In genomic region chr7:128704909-128705308, GRCh38 we compare ENCODE assay signal across 28 cellular contexts. TPM values are rescaled to one million over a fixed set of nuclear protein-coding genes. Genes with fewer than 3 reads are reported as not detected.
"Had no signal": no experiment of that assay in that cellular context is flagged by ENCODE, and none has a peak within 500 bp of the region (broad histone marks: within the 10 kb centered on the region; RNA-seq: fewer than 3 reads in every experiment).

No MANE protein-coding gene starts in this region.

- H3K27me3 ChIP-seq: upper lobe of right lung had no signal

- H3K4me2 ChIP-seq: smooth muscle cell had no signal

- H3K4me1 ChIP-seq: pancreas, prostate gland, stomach, suprapubic skin, tibial artery, upper lobe of right lung had no signal

- FAIRE-seq: bronchial epithelial cell, colon, endometrium, frontal cortex, kidney, pancreas had no signal

- H3K9me3 Mint-ChIP-seq: activated naive CD4-positive, alpha-beta T cell treated with anti-CD3 and anti-CD28 coated beads, Interleukin-2, amount 50 U/mL, for 72 hours; activated T-cell treated with anti-CD3 and anti-CD28 coated beads, Interleukin-2, amount 50 U/mL, for 72 hours; naive thymus-derived CD8-positive, alpha-beta T cell; neural crest cell; T-helper 2 cell treated with Interferon-gamma antibody and Interleukin-4, amounts not matched to agents 5 μg/mL and 100 μg/mL, for 36 hours had no signal

- H3K27ac ChIP-seq: pancreas, prostate gland, stomach, suprapubic skin, tibial artery, upper lobe of right lung had no signal

- ATAC-seq: activated CD4-positive, alpha-beta T cell treated with anti-CD3 and anti-CD28 coated beads for 36 hours; activated naive CD4-positive, alpha-beta T cell treated with anti-CD3 and anti-CD28 coated beads, Interleukin-2, amount 50 U/mL, for 72 hours; activated T-cell treated with anti-CD3 and anti-CD28 coated beads, Interleukin-2, amount 50 U/mL, for 72 hours; left colon; naive thymus-derived CD8-positive, alpha-beta T cell; pancreas; stimulated activated naive B cell treated with anti-CD40 and anti-IgM and Interleukin-4, amounts not matched to agents 10 μg/mL and 1 μg/mL and 100 μg/mL, for 72 hours; upper lobe of right lung had no signal

- H3K36me3 Mint-ChIP-seq: activated naive CD4-positive, alpha-beta T cell treated with anti-CD3 and anti-CD28 coated beads, Interleukin-2, amount 50 U/mL, for 72 hours; naive thymus-derived CD8-positive, alpha-beta T cell; stimulated activated naive B cell treated with anti-CD40 and anti-IgM and Interleukin-4, amounts not matched to agents 10 μg/mL and 1 μg/mL and 100 μg/mL, for 72 hours had no signal

- H3K4me3 ChIP-seq: pancreas, prostate gland, smooth muscle cell, stomach, suprapubic skin, tibial artery, upper lobe of right lung had no signal

- H3K36me3 ChIP-seq: pancreas, prostate gland, stomach, suprapubic skin, tibial artery, upper lobe of right lung had no signal

- H3K27ac Mint-ChIP-seq: activated CD4-positive, alpha-beta T cell treated with anti-CD3 and anti-CD28 coated beads for 36 hours; activated naive CD4-positive, alpha-beta T cell treated with anti-CD3 and anti-CD28 coated beads, Interleukin-2, amount 50 U/mL, for 72 hours; activated T-cell treated with anti-CD3 and anti-CD28 coated beads, Interleukin-2, amount 50 U/mL, for 72 hours; stimulated activated naive B cell treated with anti-CD40 and anti-IgM and Interleukin-4, amounts not matched to agents 10 μg/mL and 1 μg/mL and 100 μg/mL, for 72 hours; T-helper 2 cell treated with Interferon-gamma antibody and Interleukin-4, amounts not matched to agents 5 μg/mL and 100 μg/mL, for 36 hours had no signal

- DNase-seq: activated CD4-positive, alpha-beta T cell treated with anti-CD3 and anti-CD28 coated beads for 36 hours; activated CD4-positive, CD25-positive, alpha-beta regulatory T cell; activated naive CD4-positive, alpha-beta T cell; activated T-cell treated with anti-CD3 and anti-CD28 coated beads for 4 hours; activated T-cell treated with anti-CD3 and anti-CD28 coated beads, Interleukin-2, amount 50 U/mL, for 72 hours; effector CD8-positive, alpha-beta T cell; kidney; left colon; midbrain; naive thymus-derived CD8-positive, alpha-beta T cell; pancreas; retina; stimulated activated CD4-positive, alpha-beta T cell treated with anti-CD3 and anti-CD28 coated beads, Interleukin-1b, Interleukin-23, amount 100 ng/mL, for 48 hours; stimulated activated naive B cell treated with anti-CD40 and anti-IgM and Interleukin-4, amounts not matched to agents 10 μg/mL and 1 μg/mL and 100 μg/mL, for 72 hours; stomach; tibial artery; upper lobe of right lung had no signal

- H3K9me3 ChIP-seq: pancreas, prostate gland, stomach, suprapubic skin, tibial artery, upper lobe of right lung had no signal

- H3K4me3 Mint-ChIP-seq: activated CD4-positive, alpha-beta T cell treated with anti-CD3 and anti-CD28 coated beads for 36 hours; activated T-cell treated with anti-CD3 and anti-CD28 coated beads, Interleukin-2, amount 50 U/mL, for 72 hours; naive thymus-derived CD8-positive, alpha-beta T cell; neural crest cell; stimulated activated naive B cell treated with anti-CD40 and anti-IgM and Interleukin-4, amounts not matched to agents 10 μg/mL and 1 μg/mL and 100 μg/mL, for 72 hours; T-helper 2 cell treated with Interferon-gamma antibody and Interleukin-4, amounts not matched to agents 5 μg/mL and 100 μg/mL, for 36 hours had no signal

RNA-seq across cellular contexts. Expression of gene GARIN1A, which starts 32.8 kb away (rescaled TPM):
- total RNA-seq: epithelial cell of proximal tubule had no signal
